Comparison of ENCODE assay signal across 8 cellular contexts in the genomic region with DNA sequence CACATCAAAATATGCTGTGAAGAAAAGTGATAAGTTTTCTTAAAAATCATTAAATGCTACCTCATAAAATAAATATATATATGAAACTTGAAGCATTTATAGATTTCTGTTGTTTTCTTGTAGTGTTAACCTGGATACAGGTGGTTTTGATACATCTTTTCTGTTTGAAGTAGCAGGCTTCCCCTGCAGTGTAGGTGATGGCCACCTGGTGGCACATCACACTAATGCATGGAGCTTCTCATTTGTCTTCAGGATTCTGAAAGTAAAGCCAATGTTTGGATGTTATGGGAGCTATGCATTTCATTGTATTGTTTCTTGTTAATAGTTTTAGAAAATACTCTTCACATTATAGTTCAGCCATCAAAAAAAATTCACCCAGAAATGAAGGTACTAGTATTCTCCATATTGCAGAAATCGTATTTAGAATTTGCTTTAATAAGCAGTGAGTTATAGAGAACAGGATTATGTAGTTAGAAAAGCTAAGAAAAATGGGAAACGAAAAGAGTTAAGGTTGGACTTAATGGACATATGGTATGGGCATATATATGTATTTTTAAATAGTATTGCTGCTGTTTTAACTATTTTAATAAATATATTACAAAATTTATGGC. TPM values are rescaled to one million over a fixed set of nuclear protein-coding genes. Genes with fewer than 3 reads are reported as not detected.
DNase-seq lines count a peak whose midpoint lies in the region; ATAC-seq and TF ChIP-seq lines count a peak whose summit lies in the region.

No MANE protein-coding gene starts in this region.

- H3K36me3 ChIP-seq in BE2C: peaks cover 6% of the 10 kb centered on the region

- peak; percentile 85 for TF ChIP-seq CTCF in BE2C (IDR thresholded peaks at IDR 0.05; ENCODE audit: low read depth, low read length)
- peak; percentile 54 for TF ChIP-seq CTCF in GM13976 (IDR thresholded peaks at IDR 0.05; ENCODE audit: borderline replicate concordance, control extremely low read depth, extremely low read depth, insufficient read depth, missing control alignments)

- peaks cover 8% of the 10 kb centered on the region for H3K4me1 Mint-ChIP-seq in activated naive CD8-positive, alpha-beta T cell treated with anti-CD3 and anti-CD28 coated beads, Interleukin-2, amount 10 ng/mL, durations not matched to agents 7 days and 5 days
- H3K4me1 Mint-ChIP-seq in stimulated activated effector memory CD8-positive, alpha-beta T cell treated with anti-CD3 and anti-CD28 coated beads, Interleukin-12 subunit alpha, Interleukin-12 subunit beta, amount 100 ng/mL, for 72 hours: peaks cover 6% of the 10 kb centered on the region

- in situ Hi-C loops in GM13976 (cut with MboI; ENCODE audit: low sequenced_read_pairs, unreplicated experiment): loop anchor here (25.0 kb wide), 1 partner anchor 792 kb away; no protein-coding TSS in a partner anchor

- H3K27ac Mint-ChIP-seq in activated naive CD8-positive, alpha-beta T cell treated with anti-CD3 and anti-CD28 coated beads, Interleukin-2, amount 10 ng/mL, durations not matched to agents 7 days and 5 days: no peak overlapping the region
- no peak overlapping the region for H3K27ac Mint-ChIP-seq in stimulated activated effector memory CD8-positive, alpha-beta T cell treated with anti-CD3 and anti-CD28 coated beads, Interleukin-12 subunit alpha, Interleukin-12 subunit beta, amount 100 ng/mL, for 72 hours

- no peaks in the 10 kb centered on the region for H3K9me3 ChIP-seq in BE2C

- no peaks in the 10 kb centered on the region for H3K27me3 Mint-ChIP-seq in activated naive CD8-positive, alpha-beta T cell treated with anti-CD3 and anti-CD28 coated beads, Interleukin-2, amount 10 ng/mL, durations not matched to agents 7 days and 5 days

- H3K9me3 Mint-ChIP-seq in activated naive CD8-positive, alpha-beta T cell treated with anti-CD3 and anti-CD28 coated beads, Interleukin-2, amount 10 ng/mL, durations not matched to agents 7 days and 5 days: no peaks in the 10 kb centered on the region
- no peaks in the 10 kb centered on the region for H3K9me3 Mint-ChIP-seq in stimulated activated effector memory CD8-positive, alpha-beta T cell treated with anti-CD3 and anti-CD28 coated beads, Interleukin-12 subunit alpha, Interleukin-12 subunit beta, amount 100 ng/mL, for 72 hours

- POLR2A ChIA-PET in activated naive CD8-positive, alpha-beta T cell treated with anti-CD3 and anti-CD28 coated beads, Interleukin-2, amount 10 ng/mL, durations not matched to agents 7 days and 5 days (lab: Charles Lee): interaction anchor here (1.8 kb wide), 1 partner anchor 185 kb away, joined by 4 read pairs; no protein-coding TSS in a partner anchor

- DNase-seq in BE2C (peak; percentile 40), GM13976 (ENCODE audit: low spot score) (peak; percentile 41), NCI-H187 (lab: John Stamatoyannopoulos, UW) (peak; percentile 8 to 14), left lobe of liver (ENCODE audit: low spot score) (no peak)
- no peak for DNase-seq in activated naive CD8-positive, alpha-beta T cell treated with anti-CD3 and anti-CD28 coated beads, Interleukin-2, amount 10 ng/mL, durations not matched to agents 7 days and 5 days
- DNase-seq in stimulated activated effector memory CD8-positive, alpha-beta T cell treated with anti-CD3 and anti-CD28 coated beads, Interleukin-12 subunit alpha, Interleukin-12 subunit beta, amount 100 ng/mL, for 72 hours (ENCODE audit: low spot score in 2 of 2): no peak

- no peaks in the 10 kb centered on the region for H3K4me1 ChIP-seq in BE2C

- peaks cover 11% of the 10 kb centered on the region for H3K36me3 Mint-ChIP-seq in activated naive CD8-positive, alpha-beta T cell treated with anti-CD3 and anti-CD28 coated beads, Interleukin-2, amount 10 ng/mL, durations not matched to agents 7 days and 5 days
- peaks cover 80% of the 10 kb centered on the region for H3K36me3 Mint-ChIP-seq in stimulated activated effector memory CD8-positive, alpha-beta T cell treated with anti-CD3 and anti-CD28 coated beads, Interleukin-12 subunit alpha, Interleukin-12 subunit beta, amount 100 ng/mL, for 72 hours

- ATAC-seq in HG02678 (IDR thresholded peaks at IDR 0.05; ENCODE audit: unreplicated experiment) (peak; percentile 65), left lobe of liver (peak; percentile 80), GM18873 (IDR thresholded peaks at IDR 0.05; ENCODE audit: low FRiP score, unreplicated experiment) (no peak)
- peak; percentile 52 for ATAC-seq in activated naive CD8-positive, alpha-beta T cell treated with anti-CD3 and anti-CD28 coated beads, Interleukin-2, amount 10 ng/mL, durations not matched to agents 7 days and 5 days (ENCODE audit: low read depth)
- ATAC-seq in stimulated activated effector memory CD8-positive, alpha-beta T cell treated with anti-CD3 and anti-CD28 coated beads, Interleukin-12 subunit alpha, Interleukin-12 subunit beta, amount 100 ng/mL, for 72 hours: no peak

- H3K4me3 ChIP-seq in BE2C (ENCODE audit: low read depth, low read length): no peak overlapping the region

- no peaks in the 10 kb centered on the region for H3K27me3 ChIP-seq in BE2C

- no peak overlapping the region for H3K4me3 Mint-ChIP-seq in activated naive CD8-positive, alpha-beta T cell treated with anti-CD3 and anti-CD28 coated beads, Interleukin-2, amount 10 ng/mL, durations not matched to agents 7 days and 5 days
- H3K4me3 Mint-ChIP-seq in stimulated activated effector memory CD8-positive, alpha-beta T cell treated with anti-CD3 and anti-CD28 coated beads, Interleukin-12 subunit alpha, Interleukin-12 subunit beta, amount 100 ng/mL, for 72 hours: no peak overlapping the region

RNA-seq across cellular contexts. Expression of a gene that starts 18.7 kb away (rescaled TPM):
- polyA plus RNA-seq in BE2C (2012; ENCODE audit: insufficient read depth, insufficient read length, low read depth): 2.4 TPM
- 1 to 10 TPM; 5.3 to 5.4 TPM for total RNA-seq in activated naive CD8-positive, alpha-beta T cell treated with anti-CD3 and anti-CD28 coated beads, Interleukin-2, amount 10 ng/mL, durations not matched to agents 7 days and 5 days
- 4.7 TPM for total RNA-seq in left lobe of liver

RNA-seq across cellular contexts. Expression of a gene that starts 24.4 kb away (rescaled TPM):
- 12.4 TPM for polyA plus RNA-seq in BE2C (2012; ENCODE audit: insufficient read depth, insufficient read length, low read depth)
- 10 to 100 TPM; 18.3 to 19.6 TPM for total RNA-seq in activated naive CD8-positive, alpha-beta T cell treated with anti-CD3 and anti-CD28 coated beads, Interleukin-2, amount 10 ng/mL, durations not matched to agents 7 days and 5 days
- total RNA-seq in left lobe of liver: 8.4 TPM

Comparison
In these comparisons a context has a peak if more than half of its experiments do, and no peak if none do; other contexts are left out.
1. DNase-seq: peak in BE2C (single experiment), GM13976 (single experiment) and NCI-H187 (2 of 2); none in activated naive CD8-positive, alpha-beta T cell treated with anti-CD3 and anti-CD28 coated beads, Interleukin-2, amount 10 ng/mL, durations not matched to agents 7 days and 5 days (single experiment), left lobe of liver (single experiment) and stimulated activated effector memory CD8-positive, alpha-beta T cell treated with anti-CD3 and anti-CD28 coated beads, Interleukin-12 subunit alpha, Interleukin-12 subunit beta, amount 100 ng/mL, for 72 hours (0 of 2).
2. ATAC-seq: peak in HG02678 (single experiment), activated naive CD8-positive, alpha-beta T cell treated with anti-CD3 and anti-CD28 coated beads, Interleukin-2, amount 10 ng/mL, durations not matched to agents 7 days and 5 days (single experiment) and left lobe of liver (single experiment); none in GM18873 (single experiment) and stimulated activated effector memory CD8-positive, alpha-beta T cell treated with anti-CD3 and anti-CD28 coated beads, Interleukin-12 subunit alpha, Interleukin-12 subunit beta, amount 100 ng/mL, for 72 hours (single experiment).